Comparison of ENCODE assay signal across 15 cellular contexts in the genomic region with DNA sequence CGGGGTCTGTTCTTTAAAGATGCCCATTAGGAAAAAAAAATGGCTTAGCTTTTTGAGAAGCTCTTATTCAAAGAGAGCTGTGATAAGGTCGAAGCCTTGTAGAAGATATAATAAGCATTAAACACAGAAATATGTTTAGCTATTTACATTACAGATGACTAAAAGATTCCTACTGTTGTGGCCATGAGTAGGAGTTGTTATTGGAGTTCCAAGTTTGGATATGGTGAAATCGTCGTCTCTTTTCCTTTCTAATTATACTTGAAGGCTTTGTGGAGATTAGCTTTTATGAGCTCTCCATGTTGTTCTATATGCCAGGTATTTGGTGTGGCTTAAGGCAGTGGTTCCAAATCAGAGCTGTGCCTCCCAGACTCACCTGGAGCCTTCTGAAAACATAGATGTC.
DNase-seq lines count a peak whose midpoint lies in the region; ATAC-seq and TF ChIP-seq lines count a peak whose summit lies in the region.
"Had no signal": no experiment of that assay in that cellular context is flagged by ENCODE, and none has a peak within 500 bp of the region (broad histone marks: within the 10 kb centered on the region; RNA-seq: fewer than 3 reads in every experiment).

No MANE protein-coding gene starts in this region.

- peak overlapping the region; percentile 38 for H3K4me3 Mint-ChIP-seq in HFFc6

- H3K9me3 Mint-ChIP-seq in HFFc6 = no peaks in the 10 kb centered on the region

- ATAC-seq in GM21576 (IDR thresholded peaks at IDR 0.05; ENCODE audit: unreplicated experiment) (no peak), HG03469 (IDR thresholded peaks at IDR 0.05; ENCODE audit: unreplicated experiment) (no peak), GM19324 (IDR thresholded peaks at IDR 0.05; ENCODE audit: low FRiP score, unreplicated experiment) (no peak)

- peaks cover 59% of the 10 kb centered on the region for H3K36me3 Mint-ChIP-seq in HFFc6 (ENCODE audit: low read depth)

- H3K4me3 ChIP-seq in astrocyte of the spinal cord (ENCODE audit: low read depth, low read length) (no peak overlapping the region), smooth muscle cell (no peak overlapping the region)
- H3K4me3 ChIP-seq: BLaER1 treated with 17β-estradiol and CSF1 and Interleukin-3, amounts not matched to agents 10 nM and 100 nM had no signal

- H4K20me1 ChIP-seq in smooth muscle cell (ENCODE audit: low read depth) = peaks cover 33% of the 10 kb centered on the region

- no peaks in the 10 kb centered on the region for H3K9me3 ChIP-seq in smooth muscle cell (replicated peaks; ENCODE audit: low read depth)
- H3K9me3 ChIP-seq: BLaER1 treated with 17β-estradiol and CSF1 and Interleukin-3, amounts not matched to agents 10 nM and 100 nM had no signal

- peak overlapping the region; percentile 51 for H3K9ac ChIP-seq in smooth muscle cell (ENCODE audit: low read depth)
- H3K9ac ChIP-seq: BLaER1 treated with 17β-estradiol and CSF1 and Interleukin-3, amounts not matched to agents 10 nM and 100 nM had no signal

- 30% methylated on average over 4 of the region's 4 CpGs for WGBS in smooth muscle cell (ENCODE audit: low lambda C conversion rate)

- DNase-seq in HFFc6 (peak; percentile 69), astrocyte of the spinal cord (ENCODE audit: low read depth, low spot score) (peak; percentile 26), hepatic stellate cell (ENCODE audit: low spot score) (peak; percentile 8), smooth muscle cell (lab: John Stamatoyannopoulos, UW; ENCODE audit: unreplicated experiment) (no peak), NCI-H1694 treated with DMSO at 0.1 percent for 48 hours (lab: John Stamatoyannopoulos, UW) (no peak)
- DNase-seq: DMS 273 treated with DMSO at 0.1 percent for 48 hours, Kasumi-1, NCI-H1930, NCI-H2171 treated with DMSO at 0.1 percent for 48 hours, NCI-H774, SHP77 had no signal

- peak overlapping the region; percentile 78 for H3K27ac Mint-ChIP-seq in HFFc6

- peaks cover 34% of the 10 kb centered on the region for H3K79me2 ChIP-seq in smooth muscle cell (ENCODE audit: low read depth)

- H3F3A ChIP-seq in smooth muscle cell (ENCODE audit: low read depth) = peaks cover 8% of the 10 kb centered on the region

- in situ Hi-C loops in astrocyte of the spinal cord (cut with HindIII; ENCODE audit: low sequenced_read_pairs) = no loop called here

- no peak for TF ChIP-seq CTCF in HFFc6 (IDR thresholded peaks at IDR 0.05)
- TF ChIP-seq CTCF in astrocyte of the spinal cord (IDR thresholded peaks at IDR 0.05; ENCODE audit: low read depth, low read length) = no peak
- TF ChIP-seq CTCF in smooth muscle cell (IDR thresholded peaks at IDR 0.05; ENCODE audit: borderline replicate concordance, insufficient read depth, poor library complexity, severe bottlenecking) = no peak

- H3K4me1 ChIP-seq in smooth muscle cell (ENCODE audit: low read depth) = peaks cover 19% of the 10 kb centered on the region

- peaks cover 4% of the 10 kb centered on the region for H3K36me3 ChIP-seq in smooth muscle cell (ENCODE audit: low read depth)

- no peak overlapping the region for H2AFZ ChIP-seq in smooth muscle cell (ENCODE audit: low read depth)

- H3K27me3 ChIP-seq in smooth muscle cell (ENCODE audit: low read depth) = no peaks in the 10 kb centered on the region
- H3K27me3 ChIP-seq: BLaER1 treated with 17β-estradiol and CSF1 and Interleukin-3, amounts not matched to agents 10 nM and 100 nM had no signal

- peaks cover 16% of the 10 kb centered on the region; the same call in 1 of the 2 replicates for H3K4me1 Mint-ChIP-seq in HFFc6 (ENCODE audit: low read depth)

- H3K27ac ChIP-seq in smooth muscle cell (ENCODE audit: low read depth) = peak overlapping the region; percentile 94
- H3K27ac ChIP-seq: BLaER1 treated with 17β-estradiol and CSF1 and Interleukin-3, amounts not matched to agents 10 nM and 100 nM had no signal

- peaks cover 4% of the 10 kb centered on the region; the same call in 1 of the 2 replicates for H3K27me3 Mint-ChIP-seq in HFFc6 (ENCODE audit: insufficient read depth)

- H3K4me2 ChIP-seq in smooth muscle cell = peak overlapping the region; percentile 65
- H3K4me2 ChIP-seq: BLaER1 treated with 17β-estradiol and CSF1 and Interleukin-3, amounts not matched to agents 10 nM and 100 nM had no signal

Comparison
In these comparisons a context has a peak if more than half of its experiments do, and no peak if none do; other contexts are left out.
1. DNase-seq: peak in HFFc6 (single experiment), astrocyte of the spinal cord (single experiment) and hepatic stellate cell (single experiment); none in smooth muscle cell (single experiment) and NCI-H1694 treated with DMSO at 0.1 percent for 48 hours (single experiment).